ENCODE assay signal across 8 cellular contexts in the genomic region with DNA sequence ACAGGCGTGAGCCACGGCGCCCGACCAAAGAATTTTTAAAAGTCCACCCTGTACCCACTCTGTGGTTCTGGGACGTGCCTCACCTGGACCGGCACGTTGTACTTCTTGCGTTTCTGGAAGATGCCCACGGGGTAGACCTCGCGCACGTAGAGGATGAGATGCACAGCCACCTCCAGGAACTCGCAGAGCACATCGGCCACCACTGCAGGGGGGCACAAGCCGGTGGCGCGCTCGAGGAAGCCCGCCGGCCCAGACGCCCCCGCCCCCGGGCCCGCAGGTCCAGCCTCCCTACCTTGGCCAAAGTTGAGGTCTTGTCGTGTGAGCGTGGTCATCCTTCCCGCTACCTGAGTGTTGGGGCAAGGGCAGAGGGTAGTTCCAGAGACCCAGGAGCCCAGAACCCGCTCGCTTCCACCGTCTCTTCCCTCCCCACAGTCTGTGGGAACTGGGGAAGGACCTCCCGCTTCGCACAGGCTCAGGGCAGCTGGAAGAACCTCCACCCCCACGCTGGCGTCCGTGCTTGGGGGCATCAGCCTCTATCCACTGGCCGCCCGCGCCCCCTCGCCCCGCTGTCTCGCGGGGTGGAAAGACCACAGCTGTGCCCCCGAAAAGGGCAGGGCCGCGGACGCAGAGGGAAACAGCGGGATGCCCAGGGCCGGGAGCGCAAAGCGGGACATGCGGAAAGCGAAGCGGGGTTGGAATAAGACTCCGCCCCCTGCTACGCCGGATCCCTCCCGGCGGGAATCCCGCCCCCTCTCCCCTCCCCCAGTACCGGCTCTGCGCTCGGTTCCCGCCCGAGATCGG. TPM values are rescaled to one million over a fixed set of nuclear protein-coding genes. Genes with fewer than 3 reads are reported as not detected.
A peak's percentile ranks its signal among the peaks of the same experiment; 100 is the strongest.
DNase-seq lines count a peak whose midpoint lies in the region; ATAC-seq and TF ChIP-seq lines count a peak whose summit lies in the region.

No MANE protein-coding gene starts in this region.

- TF ChIP-seq CTCF in brain microvascular endothelial cell (IDR thresholded peaks at IDR 0.05; ENCODE audit: low read depth, low read length, missing control alignments) (no peak), left lung (IDR thresholded peaks at IDR 0.05) (no peak)

- in situ Hi-C loops in brain microvascular endothelial cell (cut with HindIII; ENCODE audit: low pct_ligation_motif_present, low sequenced_read_pairs): no loop called here

- intact Hi-C loops in left lung (cut with DNase I): no loop called here

- peaks cover 6 to 29% of the 10 kb centered on the region in 2 donors for H3K4me1 ChIP-seq in left lung

- H3K9me3 ChIP-seq in left lung: no peaks in the 10 kb centered on the region

- H3K27me3 ChIP-seq in brain microvascular endothelial cell (replicated peaks) (no peaks in the 10 kb centered on the region), left lung (no peaks in the 10 kb centered on the region)

- peak overlapping the region; percentile 75 for H3K4me3 ChIP-seq in GM08714 (ENCODE audit: low read length)
- peak overlapping the region; percentile 95 for H3K4me3 ChIP-seq in Jurkat, Clone E6-1 (ENCODE audit: low read length)
- H3K4me3 ChIP-seq in brain microvascular endothelial cell (ENCODE audit: low read depth, low read length): peak overlapping the region; percentile 85
- H3K4me3 ChIP-seq in left lung: peak overlapping the region; percentile 82 to 99

- no peaks in the 10 kb centered on the region for H3K36me3 ChIP-seq in brain microvascular endothelial cell (replicated peaks)
- H3K36me3 ChIP-seq in left lung: peaks cover 0 to 20% of the 10 kb centered on the region in 2 donors

- DNase-seq in Jurkat, Clone E6-1 (ENCODE audit: low read depth, low spot score): no peak
- no peak for DNase-seq in brain microvascular endothelial cell
- DNase-seq in left lung: no peak
- DNase-seq in NCI-H128 (lab: John Stamatoyannopoulos, UW; ENCODE audit: unreplicated experiment): no peak
- DNase-seq in foreskin melanocyte: no peak

- ATAC-seq in GM21576 (IDR thresholded peaks at IDR 0.05; ENCODE audit: unreplicated experiment): peak; percentile 32
- ATAC-seq in left lung: peak; percentile 45

- H3K27ac ChIP-seq in brain microvascular endothelial cell (peak overlapping the region; percentile 49), left lung (peak overlapping the region; percentile 71 to 82), temporal lobe (ENCODE audit: low read depth, low read length) (peak overlapping the region; percentile 74)

RNA-seq across cellular contexts. Expression of a gene that starts 0.5 kb away (rescaled TPM):
- polyA plus RNA-seq in Jurkat, Clone E6-1 (2012; ENCODE audit: insufficient read depth, insufficient read length): 178 TPM
- 10 to 100 TPM; 25.7 to 28.0 TPM for total RNA-seq in left lung
- total RNA-seq in temporal lobe: 37.4 TPM

RNA-seq across cellular contexts. Expression of a gene that starts 11.0 kb away (rescaled TPM):
- polyA plus RNA-seq in Jurkat, Clone E6-1 (2012; ENCODE audit: insufficient read depth, insufficient read length): 1.4 TPM
- under 1 TPM; 0.10 to 0.61 TPM for total RNA-seq in left lung
- 122 TPM for total RNA-seq in temporal lobe

RNA-seq across cellular contexts. Expression of a gene that starts 16.5 kb away (rescaled TPM):
- 16.1 TPM for polyA plus RNA-seq in Jurkat, Clone E6-1 (2012; ENCODE audit: insufficient read depth, insufficient read length)
- total RNA-seq in left lung (10 to 100 TPM; 13.4 to 15.2 TPM), temporal lobe (4.4 TPM)

RNA-seq across cellular contexts. Expression of a gene that starts 25.8 kb away (rescaled TPM):
- polyA plus RNA-seq in Jurkat, Clone E6-1 (2012; ENCODE audit: insufficient read depth, insufficient read length): 31.7 TPM
- total RNA-seq in left lung: 10 to 100 TPM; 13.8 to 21.1 TPM
- total RNA-seq in temporal lobe: 42.5 TPM

RNA-seq across cellular contexts. Expression of a gene that starts 26.2 kb away (rescaled TPM):
- polyA plus RNA-seq in Jurkat, Clone E6-1 (2012; ENCODE audit: insufficient read depth, insufficient read length): 2.0 TPM
- total RNA-seq in left lung (10 to 100 TPM in 1 of 2 donors, 1 to 10 TPM in 1; 8.0 to 12.7 TPM), temporal lobe (3.4 TPM)

Comparison
In these comparisons a context has a peak if more than half of its experiments do, and no peak if none do; other contexts are left out.
1. RNA of a gene that starts 11.0 kb away (total RNA-seq): 122 TPM in temporal lobe (single experiment); 0.10 to 0.61 TPM in left lung; every median in the first group is over 10 times any median in the second.
2. Peak in every context shown above with its lines, with median percentiles within 50 percentile points of each other: H3K4me3 ChIP-seq and H3K27ac ChIP-seq.